Comparison of ENCODE assay signal across 8 cellular contexts in the genomic region with DNA sequence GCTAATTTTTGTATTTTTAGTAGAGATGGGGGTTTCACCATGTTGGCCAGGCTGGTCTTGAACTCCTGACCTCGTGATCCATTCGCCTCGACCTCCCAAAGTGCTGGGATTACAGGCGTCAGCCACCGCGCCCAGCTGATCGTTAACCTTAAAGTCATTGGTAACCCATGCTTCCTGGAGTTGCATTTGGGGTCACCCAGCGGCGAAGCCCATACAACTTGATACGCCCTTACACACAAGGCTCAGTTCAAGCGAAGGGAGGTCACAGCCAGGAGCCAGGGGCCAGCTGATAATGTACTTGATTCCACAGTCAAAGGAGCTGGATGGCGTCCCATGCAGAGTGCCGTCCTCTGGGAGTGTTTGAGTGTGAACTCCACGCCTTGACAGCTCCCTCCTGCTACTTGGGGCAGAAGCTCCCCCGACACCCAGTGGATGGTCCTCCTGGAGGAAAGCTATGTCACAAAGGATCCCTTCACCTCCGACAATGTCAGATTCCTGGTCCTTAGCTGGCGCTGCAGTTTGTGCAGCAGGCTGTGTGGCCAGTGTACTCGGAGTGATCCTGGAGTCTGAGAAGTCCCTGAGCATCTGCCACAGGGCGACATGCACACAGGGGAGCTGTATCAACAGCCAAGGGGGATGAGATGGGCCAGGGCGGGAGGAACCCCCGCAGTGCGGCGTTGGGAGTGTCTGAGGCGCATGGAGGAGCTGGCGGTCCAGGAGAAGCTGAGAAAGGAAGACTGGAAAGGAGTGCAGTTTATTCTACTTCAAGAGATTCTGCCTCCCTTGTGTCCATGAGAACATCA. TPM values are rescaled to one million over a fixed set of nuclear protein-coding genes. Genes with fewer than 3 reads are reported as not detected.
A peak's percentile ranks its signal among the peaks of the same experiment; 100 is the strongest.
DNase-seq lines count a peak whose midpoint lies in the region; ATAC-seq, FAIRE-seq and TF ChIP-seq lines count a peak whose summit lies in the region.

No MANE protein-coding gene starts in this region.

- no peaks in the 10 kb centered on the region for H3K9me3 ChIP-seq in H9 (ENCODE audit: control insufficient read depth, low read depth, low read length)
- H3K9me3 ChIP-seq in hepatocyte (ENCODE audit: low read depth): no peaks in the 10 kb centered on the region
- H3K9me3 ChIP-seq in smooth muscle cell (replicated peaks; ENCODE audit: low read depth): no peaks in the 10 kb centered on the region

- no peak overlapping the region for H3K56ac ChIP-seq in H9 (ENCODE audit: insufficient read length, low read depth, low read length)

- no peak overlapping the region for H4K5ac ChIP-seq in H9 (ENCODE audit: insufficient read length, low read depth, low read length)

- DNase-seq in H9 (peak; percentile 36), hepatocyte (ENCODE audit: low spot score) (no peak), smooth muscle cell (lab: John Stamatoyannopoulos, UW; ENCODE audit: unreplicated experiment) (no peak), amniotic stem cell (lab: John Stamatoyannopoulos, UW) (no peak), occipital lobe (lab: John Stamatoyannopoulos, UW) (no peak), D721Med (ENCODE audit: insufficient read length, low spot score) (no peak), AG08395 (ENCODE audit: low spot score) (no peak)
- no peak for DNase-seq in activated CD8-positive, alpha-beta T cell treated with anti-CD3 and anti-CD28 coated beads for 36 hours

- CTCF ChIA-PET in activated CD8-positive, alpha-beta T cell treated with anti-CD3 and anti-CD28 coated beads for 36 hours (lab: Charles Lee): interaction anchor here (1.5 kb wide), 1 partner anchor 48 kb away, joined by 4 read pairs; no protein-coding TSS in a partner anchor

- intact Hi-C loops in activated CD8-positive, alpha-beta T cell treated with anti-CD3 and anti-CD28 coated beads for 36 hours (cut with micrococcal nuclease): loop anchor here (10.0 kb wide), 2 partner anchors 209 to 649 kb away; no protein-coding TSS in a partner anchor

- H3K4me3 ChIP-seq in hepatocyte: peak overlapping the region; percentile 64
- H3K4me3 ChIP-seq in smooth muscle cell: peak overlapping the region; percentile 95

- H3K27ac ChIP-seq in H9 (ENCODE audit: insufficient read length, low read depth, low read length): no peak overlapping the region
- H3K27ac ChIP-seq in hepatocyte: peak overlapping the region; percentile 90
- H3K27ac ChIP-seq in smooth muscle cell (ENCODE audit: low read depth): peak overlapping the region; percentile 90

- WGBS in H9 (ENCODE audit: extremely low coverage, insufficient read length, low lambda C conversion rate): no CpG with 5 or more reads among the region's 25 CpGs
- whole genome bisulfite sequencing in hepatocyte (ENCODE audit: low lambda C conversion rate, missing lambda C conversion rate): 95% methylated on average over 25 of the region's 25 CpGs
- WGBS in smooth muscle cell (ENCODE audit: low lambda C conversion rate): 96% methylated on average over 25 of the region's 25 CpGs

- no peaks in the 10 kb centered on the region for H3K79me1 ChIP-seq in H9 (ENCODE audit: insufficient read depth, low read depth, low read length, poor library complexity, severe bottlenecking)

- ATAC-seq in activated CD8-positive, alpha-beta T cell treated with anti-CD3 and anti-CD28 coated beads for 36 hours: no peak

- TF ChIP-seq CTCF in H9 (conservative IDR thresholded peaks at IDR 0.05) (no peak), hepatocyte (IDR thresholded peaks at IDR 0.05; ENCODE audit: poor library complexity) (no peak), smooth muscle cell (IDR thresholded peaks at IDR 0.05; ENCODE audit: borderline replicate concordance, insufficient read depth, poor library complexity, severe bottlenecking) (no peak), D721Med (IDR thresholded peaks at IDR 0.05; ENCODE audit: insufficient read depth, missing control alignments) (no peak)
- TF ChIP-seq CTCF in activated CD8-positive, alpha-beta T cell treated with anti-CD3 and anti-CD28 coated beads for 36 hours (IDR thresholded peaks at IDR 0.05): no peak

- H3K23me2 ChIP-seq in H9 (ENCODE audit: insufficient read length, low read depth, low read length, poor library complexity, severe bottlenecking): no peaks in the 10 kb centered on the region

- no peak overlapping the region for H3K23ac ChIP-seq in H9 (ENCODE audit: insufficient read length, low read depth, low read length)

- H3K36me3 Mint-ChIP-seq in H9 (ENCODE audit: insufficient read depth in 1 of 3, low read depth in 3 of 3): peaks cover under 1 to 7% (median 1%) of the 10 kb centered on the region in 3 experiments; a peak in 5 of 7 replicates
- H3K36me3 Mint-ChIP-seq in activated CD8-positive, alpha-beta T cell treated with anti-CD3 and anti-CD28 coated beads for 36 hours (ENCODE audit: low read depth): peaks cover 18% of the 10 kb centered on the region

- peaks cover 19% of the 10 kb centered on the region for H3F3A ChIP-seq in smooth muscle cell (ENCODE audit: low read depth)

- no peak overlapping the region for H3K4ac ChIP-seq in H9 (ENCODE audit: low read depth, low read length)

- no peaks in the 10 kb centered on the region for H3K79me2 ChIP-seq in H9 (ENCODE audit: insufficient read depth, low read length)
- peaks cover 39% of the 10 kb centered on the region for H3K79me2 ChIP-seq in hepatocyte
- peaks cover 41% of the 10 kb centered on the region for H3K79me2 ChIP-seq in smooth muscle cell (ENCODE audit: low read depth)

- peak overlapping the region in 2 of 3 experiments; percentile 64 to 83; a peak in 2 of 7 replicates for H3K27ac Mint-ChIP-seq in H9
- H3K27ac Mint-ChIP-seq in activated CD8-positive, alpha-beta T cell treated with anti-CD3 and anti-CD28 coated beads for 36 hours: peak overlapping the region; percentile 83

- H2BK20ac ChIP-seq in H9 (ENCODE audit: low read depth, low read length, poor library complexity, severe bottlenecking): no peak overlapping the region

- POLR2A ChIA-PET in activated CD8-positive, alpha-beta T cell treated with anti-CD3 and anti-CD28 coated beads for 36 hours (lab: Charles Lee): interaction anchor here (0.6 to 2.6 kb wide), 4 partner anchors 9 to 174 kb away, joined by 3 to 13 read pairs (median 4); a partner anchor contains a TSS

- H2BK15ac ChIP-seq in H9 (ENCODE audit: low read depth, low read length): no peak overlapping the region

- no peak overlapping the region for H3K18ac ChIP-seq in H9 (ENCODE audit: insufficient read length, low read depth, low read length)

- no peaks in the 10 kb centered on the region for H3K9me2 ChIP-seq in hepatocyte (replicated peaks; ENCODE audit: insufficient read depth)

- no peak overlapping the region for H2BK12ac ChIP-seq in H9 (ENCODE audit: insufficient read length, low read depth, low read length)

- no peak overlapping the region for H3K4me2 ChIP-seq in H9 (ENCODE audit: insufficient read depth, insufficient read length, low read length)
- H3K4me2 ChIP-seq in hepatocyte: peak overlapping the region; percentile 75
- H3K4me2 ChIP-seq in smooth muscle cell: peak overlapping the region; percentile 96

- no peak overlapping the region for H4K8ac ChIP-seq in H9 (replicated peaks; ENCODE audit: insufficient read length, low read depth, low read length)

- H4K20me1 ChIP-seq in H9 (ENCODE audit: control insufficient read depth, insufficient read depth, insufficient read length) (no peaks in the 10 kb centered on the region), hepatocyte (ENCODE audit: insufficient read depth, poor library complexity, severe bottlenecking) (no peaks in the 10 kb centered on the region), smooth muscle cell (ENCODE audit: low read depth) (no peaks in the 10 kb centered on the region)

- H2AFZ ChIP-seq in H9 (ENCODE audit: low read length) (no peak overlapping the region), hepatocyte (peak overlapping the region; percentile 96), smooth muscle cell (ENCODE audit: low read depth) (no peak overlapping the region)

- H3K4me1 ChIP-seq in H9 (ENCODE audit: insufficient read depth, low read length) (no peaks in the 10 kb centered on the region), hepatocyte (ENCODE audit: insufficient read depth) (peaks cover 6% of the 10 kb centered on the region), smooth muscle cell (ENCODE audit: low read depth) (peaks cover 5% of the 10 kb centered on the region)

- H2AK5ac ChIP-seq in H9 (ENCODE audit: insufficient read length, low read length): no peak overlapping the region

- H3K36me3 ChIP-seq in hepatocyte (replicated peaks; ENCODE audit: insufficient read depth, low read depth): no peaks in the 10 kb centered on the region
- H3K36me3 ChIP-seq in smooth muscle cell (ENCODE audit: low read depth): no peaks in the 10 kb centered on the region

- H3K27me3 Mint-ChIP-seq in H9 (ENCODE audit: low read depth): no peaks in the 10 kb centered on the region
- no peaks in the 10 kb centered on the region for H3K27me3 Mint-ChIP-seq in activated CD8-positive, alpha-beta T cell treated with anti-CD3 and anti-CD28 coated beads for 36 hours

- no peak overlapping the region for H4K91ac ChIP-seq in H9 (ENCODE audit: insufficient read length, low read depth, low read length)

- no peak overlapping the region for H2BK5ac ChIP-seq in H9 (ENCODE audit: insufficient read length, low read length)

- H3K9me3 Mint-ChIP-seq in H9: no peaks in the 10 kb centered on the region
- H3K9me3 Mint-ChIP-seq in activated CD8-positive, alpha-beta T cell treated with anti-CD3 and anti-CD28 coated beads for 36 hours: no peaks in the 10 kb centered on the region

- H3K9ac ChIP-seq in H9 (ENCODE audit: extremely low read depth, insufficient read length, low read length) (no peak overlapping the region), smooth muscle cell (ENCODE audit: low read depth) (no peak overlapping the region)

- no peak for FAIRE-seq in D721Med (lab: Jason Lieb, UNC)

- H3T11ph ChIP-seq in H9 (ENCODE audit: low read length): no peak overlapping the region

- no peak overlapping the region for H2BK120ac ChIP-seq in H9 (ENCODE audit: low read depth, low read length, poor library complexity, severe bottlenecking)

- H3K14ac ChIP-seq in H9 (ENCODE audit: insufficient read depth, low read length): no peak overlapping the region; the same call in 1 of the 2 replicates

- no peaks in the 10 kb centered on the region for H3K27me3 ChIP-seq in H9 (ENCODE audit: insufficient read depth, low read length)
- H3K27me3 ChIP-seq in hepatocyte: no peaks in the 10 kb centered on the region
- no peaks in the 10 kb centered on the region for H3K27me3 ChIP-seq in smooth muscle cell (ENCODE audit: low read depth)

- H3K4me1 Mint-ChIP-seq in H9: peaks cover 8 to 11% of the 10 kb centered on the region in 2 experiments
- H3K4me1 Mint-ChIP-seq in activated CD8-positive, alpha-beta T cell treated with anti-CD3 and anti-CD28 coated beads for 36 hours (ENCODE audit: low read depth): peaks cover 37% of the 10 kb centered on the region

- peak overlapping the region; percentile 79 to 83 for H3K4me3 Mint-ChIP-seq in H9
- H3K4me3 Mint-ChIP-seq in activated CD8-positive, alpha-beta T cell treated with anti-CD3 and anti-CD28 coated beads for 36 hours: peak overlapping the region; percentile 67

RNA-seq across cellular contexts. Expression of a gene that starts 7.9 kb away (rescaled TPM):
- total RNA-seq in H9 (2021): 8.0 and 9.2 TPM in 2 replicates
- total RNA-seq in activated CD8-positive, alpha-beta T cell treated with anti-CD3 and anti-CD28 coated beads for 36 hours: 1 to 10 TPM; 4.2 to 5.6 TPM
- total RNA-seq in hepatocyte: 7.9 and 21.1 TPM in 2 replicates
- polyA plus RNA-seq in hepatocyte: 7.3 and 10.6 TPM in 2 replicates
- 14.4 and 17.1 TPM in 2 replicates for total RNA-seq in smooth muscle cell
- 10.0 and 11.2 TPM in 2 replicates for polyA plus RNA-seq in smooth muscle cell
- 53.0 TPM for total RNA-seq in occipital lobe

RNA-seq across cellular contexts. Expression of a gene that starts 8.3 kb away (rescaled TPM):
- total RNA-seq in H9 (2021) (1,367 and 1,415 TPM in 2 replicates), hepatocyte (1,542 and 1,777 TPM in 2 replicates), smooth muscle cell (2,119 and 2,208 TPM in 2 replicates), occipital lobe (705 TPM)
- total RNA-seq in activated CD8-positive, alpha-beta T cell treated with anti-CD3 and anti-CD28 coated beads for 36 hours: 1,000 to 10,000 TPM; 1,457 to 1,492 TPM
- polyA plus RNA-seq in hepatocyte (601 and 608 TPM in 2 replicates), smooth muscle cell (733 and 774 TPM in 2 replicates)

RNA-seq across cellular contexts. Expression of a gene that starts 44.9 kb away (rescaled TPM):
- total RNA-seq in H9 (2021) (35.6 and 36.4 TPM in 2 replicates), hepatocyte (25.6 and 30.2 TPM in 2 replicates), smooth muscle cell (22.7 and 27.9 TPM in 2 replicates), occipital lobe (23.7 TPM)
- 10 to 100 TPM; 50.5 to 51.1 TPM for total RNA-seq in activated CD8-positive, alpha-beta T cell treated with anti-CD3 and anti-CD28 coated beads for 36 hours
- polyA plus RNA-seq in hepatocyte (16.5 and 17.4 TPM in 2 replicates), smooth muscle cell (11.6 and 16.5 TPM in 2 replicates)
